ENCODE assay signal across 1 cellular context in genomic region chr2:216009215-216009614, GRCh38.
TF ChIP-seq lines count a peak whose summit lies in the region.

No MANE protein-coding gene starts in this region.

TF ChIP-seq in GM12878, 131 proteins besides CTCF, POLR2A, EP300 and RAD21 (continued from another document):
- TF ChIP-seq MLLT1 (IDR thresholded peaks at IDR 0.05) (0 out of 2 replicates have a peak, but pooled peaks have one; percentile 39), TCF12 (IDR thresholded peaks at IDR 0.05; ENCODE audit: low read depth, low read length) (peak; percentile 60; the same call in 1 of the 2 replicates), RUNX3 (IDR thresholded peaks at IDR 0.05; ENCODE audit: low read length) (peak; percentile 56), PAX5 (IDR thresholded peaks at IDR 0.05; ENCODE audit: borderline replicate concordance, low read depth, low read length) (peak; percentile 51; the same call in 1 of the 2 replicates), ZNF384 (IDR thresholded peaks at IDR 0.05; ENCODE audit: borderline replicate concordance, low read depth, low read length) (peak; percentile 47), BCL3 (IDR thresholded peaks at IDR 0.05; ENCODE audit: borderline replicate concordance, insufficient read depth, low read depth, low read length, poor library complexity, severe bottlenecking) (peak; percentile 73)
